ENCODE assay signal across 8 cellular contexts in the genomic region with DNA sequence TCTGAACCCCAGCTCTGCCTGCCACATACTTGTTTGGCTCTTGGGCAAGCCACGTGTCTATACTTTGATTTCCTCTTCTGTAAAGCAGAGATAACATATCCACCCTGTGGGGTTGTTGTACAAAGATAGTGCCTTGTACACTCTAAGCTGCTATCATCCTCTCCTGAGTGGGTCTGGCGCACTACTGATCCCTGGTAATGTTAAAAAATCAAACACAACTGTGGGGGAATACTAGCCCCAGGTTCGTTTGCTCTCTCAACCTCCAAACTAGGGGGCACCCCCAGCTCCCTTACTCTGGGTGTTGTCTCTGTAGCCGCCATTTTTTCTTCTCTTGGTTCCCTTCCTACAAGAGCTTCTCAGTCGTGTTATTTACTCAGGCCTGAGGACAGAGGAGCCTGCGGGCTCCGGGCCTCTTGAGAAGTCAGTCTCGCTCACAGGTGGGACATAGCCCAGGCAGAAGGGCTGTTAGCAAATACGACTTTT. TPM values are rescaled to one million over a fixed set of nuclear protein-coding genes. Genes with fewer than 3 reads are reported as not detected.
DNase-seq lines count a peak whose midpoint lies in the region; ATAC-seq and TF ChIP-seq lines count a peak whose summit lies in the region.

No MANE protein-coding gene starts in this region.

- H3K4me2 ChIP-seq in SU-DHL-6 (ENCODE audit: low read depth, low read length, poor library complexity, severe bottlenecking), result peak overlapping the region; percentile 60
- H3K4me2 ChIP-seq in skeletal muscle satellite cell (ENCODE audit: low read length), result peak overlapping the region; percentile 91

- H3K9ac ChIP-seq in SU-DHL-6 (ENCODE audit: low read length), result peak overlapping the region; percentile 87
- peak overlapping the region; percentile 5 for H3K9ac ChIP-seq in skeletal muscle satellite cell (ENCODE audit: low read depth, low read length)

- no peaks in the 10 kb centered on the region for H3K9me2 ChIP-seq in SU-DHL-6 (replicated peaks; ENCODE audit: insufficient read depth, low read length)

- H3F3A ChIP-seq in SU-DHL-6 (ENCODE audit: insufficient read depth), result peaks cover 14% of the 10 kb centered on the region

- H3K27ac ChIP-seq in SU-DHL-6 (ENCODE audit: low read depth, low read length) (peak overlapping the region; percentile 85), esophagus (ENCODE audit: low read depth in 2 of 2, low read length in 1 of 2) (peak overlapping the region; percentile 12 to 43)

- DNase-seq in GM13976 (ENCODE audit: low spot score) (peak; percentile 71), foreskin melanocyte (no peak), KG1 (lab: John Stamatoyannopoulos, UW) (no peak)

- H4K20me1 ChIP-seq in SU-DHL-6 (ENCODE audit: low read depth, low read length), result no peaks in the 10 kb centered on the region

- ATAC-seq in HG02798 (IDR thresholded peaks at IDR 0.05; ENCODE audit: poor library complexity, unreplicated experiment) (no peak), HG02678 (IDR thresholded peaks at IDR 0.05; ENCODE audit: unreplicated experiment) (no peak)

- H3K4me3 ChIP-seq in SU-DHL-6 (ENCODE audit: insufficient read depth, low read length, poor library complexity, severe bottlenecking), result peak overlapping the region; percentile 81
- peak overlapping the region; percentile 34 to 60 for H3K4me3 ChIP-seq in esophagus (ENCODE audit: low read depth in 1 of 2, low read length in 2 of 2)
- H3K4me3 ChIP-seq in skeletal muscle satellite cell (ENCODE audit: low read length), result peak overlapping the region; percentile 85

- peaks cover 9% of the 10 kb centered on the region; the same call in 1 of the 2 replicates for H3K79me2 ChIP-seq in SU-DHL-6 (ENCODE audit: insufficient read depth, low read length)

- TF ChIP-seq CTCF in GM13976 (IDR thresholded peaks at IDR 0.05; ENCODE audit: borderline replicate concordance, control extremely low read depth, extremely low read depth, insufficient read depth, missing control alignments) (peak; percentile 6), SU-DHL-6 (IDR thresholded peaks at IDR 0.05; ENCODE audit: insufficient read depth, low read length, poor library complexity, severe bottlenecking) (no peak)

- 44 to 50% methylated on average over 9 of the region's 9 CpGs for WGBS in esophagus, 2 donors

- no peaks in the 10 kb centered on the region for H3K27me3 ChIP-seq in SU-DHL-6 (ENCODE audit: low read length)
- H3K27me3 ChIP-seq in esophagus (ENCODE audit: control insufficient read depth in 1 of 2, insufficient read depth in 2 of 2, low read length in 2 of 2), result no peaks in the 10 kb centered on the region
- H3K27me3 ChIP-seq in skeletal muscle satellite cell (ENCODE audit: control insufficient read depth, insufficient read depth, low read length), result no peaks in the 10 kb centered on the region

- H3K9me3 ChIP-seq in SU-DHL-6 (ENCODE audit: insufficient read depth, low read length), result no peaks in the 10 kb centered on the region
- H3K9me3 ChIP-seq in esophagus (ENCODE audit: control insufficient read depth in 2 of 2, insufficient read depth in 1 of 2, low read depth in 1 of 2, low read length in 1 of 2), result no peaks in the 10 kb centered on the region
- H3K9me3 ChIP-seq in skeletal muscle satellite cell (replicated peaks; ENCODE audit: low read length), result no peaks in the 10 kb centered on the region

- H2AFZ ChIP-seq in SU-DHL-6 (ENCODE audit: low read depth, low read length, severe bottlenecking), result no peak overlapping the region

- H3K4me1 ChIP-seq in esophagus (ENCODE audit: control insufficient read depth in 2 of 2, insufficient read depth in 2 of 2, low read length in 1 of 2) (peaks cover 4 to 11% of the 10 kb centered on the region in 2 donors), skeletal muscle satellite cell (ENCODE audit: control insufficient read depth, insufficient read depth, low read length) (peaks cover 14% of the 10 kb centered on the region)

- no peaks in the 10 kb centered on the region for H3K36me3 ChIP-seq in SU-DHL-6 (ENCODE audit: low read length)
- peaks cover 4 to 34% of the 10 kb centered on the region in 2 donors for H3K36me3 ChIP-seq in esophagus (ENCODE audit: control insufficient read depth in 2 of 2, insufficient read depth in 2 of 2, low read length in 1 of 2)
- H3K36me3 ChIP-seq in skeletal muscle satellite cell (ENCODE audit: insufficient read depth, low read length), result peaks cover 32% of the 10 kb centered on the region

- in situ Hi-C loops in GM13976 (cut with MboI; ENCODE audit: low sequenced_read_pairs, unreplicated experiment), result no loop called here

RNA-seq across cellular contexts. Expression of a gene that starts 1.0 kb away (rescaled TPM):
- 10 to 100 TPM; 11.4 to 26.3 TPM for polyA plus RNA-seq in esophagus
- total RNA-seq in skeletal muscle satellite cell (2012; rRNA removed), result 16.0 and 23.8 TPM in 2 replicates

RNA-seq across cellular contexts. Expression of a gene that starts 15.9 kb away (rescaled TPM):
- 1 to 10 TPM; 2.1 to 3.8 TPM for polyA plus RNA-seq in esophagus
- 2.2 TPM in 1 of 2 replicates, not detected in the other for total RNA-seq in skeletal muscle satellite cell (2012; rRNA removed)

RNA-seq across cellular contexts. Expression of a gene that starts 22.8 kb away (rescaled TPM):
- 10 to 100 TPM in 1 of 2 donors, 1 to 10 TPM in 1; 8.8 to 19.9 TPM for polyA plus RNA-seq in esophagus
- 36.7 and 51.7 TPM in 2 replicates for total RNA-seq in skeletal muscle satellite cell (2012; rRNA removed)

RNA-seq across cellular contexts. Expression of a gene that starts 36.8 kb away (rescaled TPM):
- 100 to 1,000 TPM; 157 to 215 TPM for polyA plus RNA-seq in esophagus
- total RNA-seq in skeletal muscle satellite cell (2012; rRNA removed), result 113 and 117 TPM in 2 replicates

RNA-seq across cellular contexts. Expression of a gene that starts 42.0 kb away (rescaled TPM):
- polyA plus RNA-seq in esophagus, result 10 to 100 TPM; 60.1 to 94.9 TPM
- total RNA-seq in skeletal muscle satellite cell (2012; rRNA removed), result 143 and 171 TPM in 2 replicates
